ENCODE assay signal across 15 cellular contexts in the genomic region with DNA sequence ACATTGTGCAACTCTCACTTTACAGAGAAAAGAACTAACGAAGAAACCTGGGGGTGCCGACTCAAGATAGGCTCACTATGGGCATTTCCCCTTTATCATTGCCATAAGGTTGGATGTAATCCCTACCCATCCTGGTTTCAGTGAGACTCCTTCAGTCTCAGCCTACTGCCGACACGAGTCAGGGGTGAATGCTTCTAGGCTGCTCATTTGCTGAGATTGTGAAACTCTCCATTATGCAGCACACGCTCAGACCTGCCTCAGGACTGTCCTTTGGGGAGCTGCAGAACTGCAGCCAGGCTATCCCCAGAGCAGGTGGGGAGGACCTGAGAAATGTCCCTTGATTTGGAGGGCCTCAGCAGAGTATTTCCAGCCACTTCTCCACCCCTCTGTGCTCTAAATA. TPM values are rescaled to one million over a fixed set of nuclear protein-coding genes. Genes with fewer than 3 reads are reported as not detected.
DNase-seq lines count a peak whose midpoint lies in the region; ATAC-seq and TF ChIP-seq lines count a peak whose summit lies in the region.
"Had no signal": no experiment of that assay in that cellular context is flagged by ENCODE, and none has a peak within 500 bp of the region (broad histone marks: within the 10 kb centered on the region; RNA-seq: fewer than 3 reads in every experiment).

No MANE protein-coding gene starts in this region.

- WGBS in esophagus, 2 donors = 49 to 62% methylated on average over 5 of the region's 5 CpGs

- DNase-seq in MCF 10A (ENCODE audit: unreplicated experiment) = peak; percentile 72
- no peak for DNase-seq in breast epithelium (ENCODE audit: low spot score in 2 of 2)
- peak; percentile 67 for DNase-seq in RWPE1 (ENCODE audit: low spot score)
- DNase-seq in upper lobe of right lung = no peak
- no peak for DNase-seq in effector CD8-positive, alpha-beta T cell (lab: John Stamatoyannopoulos, UW)
- DNase-seq in NCI-H2029 treated with DMSO at 0.1 percent for 48 hours (lab: John Stamatoyannopoulos, UW) = no peak
- DNase-seq in vagina (ENCODE audit: extremely low spot score in 2 of 2) = no peak
- DNase-seq: NCI-H2107 had no signal

- POLR2A ChIA-PET in MCF 10A (lab: Yijun Ruan, JAX) (interaction anchor here (0.6 to 2.1 kb wide), 7 partner anchors 10 to 142 kb away, joined by 3 to 8 read pairs (median 5); no protein-coding TSS in a partner anchor), RWPE1 (lab: Yijun Ruan, JAX; ENCODE audit: low non-redundant PET) (no interaction called here)

- peaks cover 18% of the 10 kb centered on the region for H3K27me3 Mint-ChIP-seq in MCF 10A (ENCODE audit: insufficient read depth, unreplicated experiment)

- no peak overlapping the region for H3K27ac Mint-ChIP-seq in MCF 10A (ENCODE audit: low read depth, unreplicated experiment)
- H3K27ac Mint-ChIP-seq: GM23338 had no signal

- H3K9me3 ChIP-seq in breast epithelium (no peaks in the 10 kb centered on the region), esophagus (ENCODE audit: control insufficient read depth in 2 of 2, insufficient read depth in 1 of 2, low read depth in 1 of 2, low read length in 1 of 2) (no peaks in the 10 kb centered on the region), upper lobe of right lung (no peaks in the 10 kb centered on the region), vagina (no peaks in the 10 kb centered on the region)
- H3K9me3 ChIP-seq: A549, MG63 had no signal

- H3K4me1 ChIP-seq in breast epithelium (no peaks in the 10 kb centered on the region), esophagus (ENCODE audit: control insufficient read depth in 2 of 2, insufficient read depth in 2 of 2, low read length in 1 of 2) (no peaks in the 10 kb centered on the region), upper lobe of right lung (no peaks in the 10 kb centered on the region), vagina (peaks cover 7% of the 10 kb centered on the region)
- H3K4me1 ChIP-seq: A549 had no signal

- no peaks in the 10 kb centered on the region for H3K4me1 Mint-ChIP-seq in MCF 10A (ENCODE audit: insufficient read depth, unreplicated experiment)

- H3K27me3 ChIP-seq in breast epithelium = peaks cover 0 to 5% of the 10 kb centered on the region in 2 donors
- H3K27me3 ChIP-seq in esophagus (ENCODE audit: control insufficient read depth in 1 of 2, insufficient read depth in 2 of 2, low read length in 2 of 2) = no peaks in the 10 kb centered on the region
- no peaks in the 10 kb centered on the region for H3K27me3 ChIP-seq in upper lobe of right lung
- H3K27me3 ChIP-seq in vagina = no peaks in the 10 kb centered on the region
- H3K27me3 ChIP-seq: MG63 had no signal

- CTCF ChIA-PET in MCF 10A (lab: Yijun Ruan, JAX) = interaction anchor here (0.6 to 4.7 kb wide), 26 partner anchors 10 to 705 kb away, joined by 3 to 43 read pairs (median 6); a partner anchor contains a TSS
- CTCF ChIA-PET in RWPE1 (lab: Yijun Ruan, JAX) = interaction anchor here (0.5 to 2.6 kb wide), 7 partner anchors 22 to 648 kb away, joined by 3 to 12 read pairs (median 4); no protein-coding TSS in a partner anchor

- BruUV-seq in MCF 10A (replicated peaks; lab: Mats Ljungman, UMichigan) = no TSS peak

- no peak overlapping the region for H3K4me3 ChIP-seq in breast epithelium
- H3K4me3 ChIP-seq in esophagus (ENCODE audit: low read depth in 1 of 2, low read length in 2 of 2) = no peak overlapping the region
- H3K4me3 ChIP-seq in upper lobe of right lung = no peak overlapping the region
- no peak overlapping the region for H3K4me3 ChIP-seq in vagina
- H3K4me3 ChIP-seq: A549, GM23338, MG63, SK-N-MC had no signal

- peak; percentile 23 for ATAC-seq in upper lobe of right lung

- TF ChIP-seq CTCF in MCF 10A (IDR thresholded peaks at IDR 0.05; ENCODE audit: unreplicated experiment) (no peak), breast epithelium (IDR thresholded peaks at IDR 0.05) (no peak), RWPE1 (conservative IDR thresholded peaks at IDR 0.05; ENCODE audit: low read depth) (no peak), upper lobe of right lung (IDR thresholded peaks at IDR 0.05) (no peak), vagina (IDR thresholded peaks at IDR 0.05) (no peak)

- intact Hi-C loops in MCF 10A (cut with micrococcal nuclease) = loop anchor here (1.0 kb wide), 2 partner anchors 61 to 73 kb away; no protein-coding TSS in a partner anchor
- intact Hi-C loops in breast epithelium (cut with DNase I; ENCODE audit: low total_unique reads) = no loop called here
- intact Hi-C loops in upper lobe of right lung (cut with DNase I) = no loop called here
- intact Hi-C loops in vagina (cut with DNase I) = no loop called here

- H3K36me3 ChIP-seq in breast epithelium (no peaks in the 10 kb centered on the region), esophagus (ENCODE audit: control insufficient read depth in 2 of 2, insufficient read depth in 2 of 2, low read length in 1 of 2) (no peaks in the 10 kb centered on the region), upper lobe of right lung (no peaks in the 10 kb centered on the region), vagina (no peaks in the 10 kb centered on the region)
- H3K36me3 ChIP-seq: MG63 had no signal

- no peaks in the 10 kb centered on the region for H3K36me3 Mint-ChIP-seq in MCF 10A (ENCODE audit: insufficient read depth, unreplicated experiment)

- TF ChIP-seq POLR2A in breast epithelium (IDR thresholded peaks at IDR 0.05) (no peak), vagina (IDR thresholded peaks at IDR 0.05) (no peak)

- H3K27ac ChIP-seq in breast epithelium = no peak overlapping the region
- H3K27ac ChIP-seq in RWPE1 = peak overlapping the region; percentile 41
- peak overlapping the region; percentile 40 to 59 for H3K27ac ChIP-seq in esophagus (ENCODE audit: low read depth in 2 of 2, low read length in 1 of 2)
- H3K27ac ChIP-seq in upper lobe of right lung = no peak overlapping the region
- no peak overlapping the region for H3K27ac ChIP-seq in vagina
- H3K27ac ChIP-seq: A549, SK-N-MC had no signal

- H3K9me3 Mint-ChIP-seq in MCF 10A (ENCODE audit: unreplicated experiment) = no peaks in the 10 kb centered on the region
- H3K9me3 Mint-ChIP-seq: GM23338 had no signal

- peak overlapping the region; percentile 49 for H3K4me3 Mint-ChIP-seq in MCF 10A (ENCODE audit: unreplicated experiment)
- H3K4me3 Mint-ChIP-seq: GM23338 had no signal

RNA-seq across cellular contexts. Expression of a gene that starts 22.2 kb away (rescaled TPM):
- total RNA-seq in MCF 10A (2022) (not detected in 2 replicates), breast epithelium (not detected), upper lobe of right lung (not detected), vagina (not detected)
- polyA plus RNA-seq in esophagus = not detected
- total RNA-seq: G401, GM23338, PC-3 had no signal
- polyA plus RNA-seq: A549, GM23338 had no signal

RNA-seq across cellular contexts. Expression of a gene that starts 37.5 kb away (rescaled TPM):
- total RNA-seq in MCF 10A (2022) = 0.42 TPM in 1 of 2 replicates, not detected in the other
- 1 to 10 TPM; 2.6 to 9.7 (median 3.7) TPM for total RNA-seq in breast epithelium
- polyA plus RNA-seq in esophagus = 1 to 10 TPM; 1.7 to 4.2 TPM
- total RNA-seq in upper lobe of right lung = 6.1 TPM
- total RNA-seq in vagina = 10.6 TPM
- total RNA-seq: G401 had no signal

Comparison
In these comparisons a context has a peak if more than half of its experiments do, and no peak if none do; other contexts are left out.
1. DNase-seq: peak in MCF 10A (single experiment) and RWPE1 (single experiment); none in breast epithelium (0 of 2), upper lobe of right lung (single experiment), effector CD8-positive, alpha-beta T cell (single experiment), NCI-H2029 treated with DMSO at 0.1 percent for 48 hours (single experiment) and vagina (0 of 2).
2. H3K27ac ChIP-seq: peak in RWPE1 (single experiment) and esophagus (2 of 2); none in breast epithelium (0 of 2), upper lobe of right lung (single experiment) and vagina (single experiment).